In the genomic region with DNA sequence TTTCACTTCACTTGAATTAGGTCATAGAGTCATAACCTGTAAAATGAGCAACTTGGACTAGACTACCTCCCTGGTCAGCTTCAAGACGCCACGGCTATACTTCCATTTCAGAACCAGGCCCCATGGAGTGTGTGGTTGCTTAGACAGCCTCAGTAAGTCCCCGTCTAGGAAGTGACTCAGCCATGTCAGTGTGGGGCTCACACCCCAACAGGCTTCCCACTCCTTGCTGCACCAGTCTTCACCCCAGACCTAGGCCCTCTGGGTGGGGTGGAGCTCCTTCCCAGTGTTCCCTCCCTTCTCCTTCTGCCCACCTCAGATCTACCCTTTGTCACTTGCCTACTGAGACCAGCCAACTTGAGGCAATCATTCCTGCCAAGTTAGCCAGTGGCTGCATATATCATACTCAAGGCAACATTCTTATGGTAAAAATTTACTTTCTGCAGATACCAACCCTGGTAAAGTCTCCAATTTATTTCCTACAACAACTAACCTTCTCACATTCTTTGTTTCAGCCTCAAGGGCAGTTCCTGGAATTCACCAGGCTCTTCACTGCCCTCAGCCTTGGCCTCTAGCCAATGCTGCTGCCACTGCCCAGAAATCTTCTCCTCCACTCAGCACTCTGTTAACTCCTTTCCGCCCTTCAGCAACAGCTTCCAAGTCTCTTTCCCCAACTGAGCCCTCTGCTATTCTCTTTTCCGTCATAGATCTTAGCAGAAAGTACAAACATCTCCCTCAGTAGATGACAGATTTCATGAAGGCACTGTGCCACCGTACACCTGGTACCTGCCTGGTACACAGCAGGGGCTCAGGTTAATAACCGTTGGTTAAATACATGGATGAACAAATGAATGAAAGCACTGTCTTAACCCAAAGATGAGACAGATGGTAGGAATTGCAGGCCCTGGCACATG, we compare ENCODE assay signal across 8 cellular contexts. TPM values are rescaled to one million over a fixed set of nuclear protein-coding genes. Genes with fewer than 3 reads are reported as not detected.
A peak's percentile ranks its signal among the peaks of the same experiment; 100 is the strongest.
DNase-seq lines count a peak whose midpoint lies in the region; ATAC-seq, FAIRE-seq and TF ChIP-seq lines count a peak whose summit lies in the region.

No MANE protein-coding gene starts in this region.

- H3K9me3 ChIP-seq in adipocyte (ENCODE audit: control insufficient read depth, low read length) (no peaks in the 10 kb centered on the region), upper lobe of left lung (no peaks in the 10 kb centered on the region)

- H3K4me3 Mint-ChIP-seq in activated CD8-positive, alpha-beta memory T cell treated with anti-CD3 and anti-CD28 coated beads, Interleukin-2, amount 10 ng/mL, durations not matched to agents 7 days and 5 days = no peak overlapping the region
- no peak overlapping the region for H3K4me3 Mint-ChIP-seq in activated naive CD4-positive, alpha-beta T cell treated with anti-CD3 and anti-CD28 coated beads for 36 hours

- no peaks in the 10 kb centered on the region for H3K36me3 Mint-ChIP-seq in activated CD8-positive, alpha-beta memory T cell treated with anti-CD3 and anti-CD28 coated beads, Interleukin-2, amount 10 ng/mL, durations not matched to agents 7 days and 5 days
- no peaks in the 10 kb centered on the region for H3K36me3 Mint-ChIP-seq in activated naive CD4-positive, alpha-beta T cell treated with anti-CD3 and anti-CD28 coated beads for 36 hours (ENCODE audit: low read depth)

- peaks cover 7% of the 10 kb centered on the region for H3K4me1 ChIP-seq in adipocyte (ENCODE audit: control insufficient read depth, insufficient read depth, low read length)
- H3K4me1 ChIP-seq in upper lobe of left lung = peaks cover 6 to 24% (median 19%) of the 10 kb centered on the region in 4 donors

- peaks cover 14% of the 10 kb centered on the region for H3K4me1 Mint-ChIP-seq in activated CD8-positive, alpha-beta memory T cell treated with anti-CD3 and anti-CD28 coated beads, Interleukin-2, amount 10 ng/mL, durations not matched to agents 7 days and 5 days
- H3K4me1 Mint-ChIP-seq in activated naive CD4-positive, alpha-beta T cell treated with anti-CD3 and anti-CD28 coated beads for 36 hours (ENCODE audit: low read depth) = peaks cover 16% of the 10 kb centered on the region

- no peak overlapping the region for H3K27ac Mint-ChIP-seq in activated CD8-positive, alpha-beta memory T cell treated with anti-CD3 and anti-CD28 coated beads, Interleukin-2, amount 10 ng/mL, durations not matched to agents 7 days and 5 days
- no peak overlapping the region for H3K27ac Mint-ChIP-seq in activated naive CD4-positive, alpha-beta T cell treated with anti-CD3 and anti-CD28 coated beads for 36 hours

- TF ChIP-seq EP300 in upper lobe of left lung (IDR thresholded peaks at IDR 0.05) = peak in 3 of 4 donors; percentile 34 to 93 (median 46)

- H3K27me3 Mint-ChIP-seq in activated CD8-positive, alpha-beta memory T cell treated with anti-CD3 and anti-CD28 coated beads, Interleukin-2, amount 10 ng/mL, durations not matched to agents 7 days and 5 days = no peaks in the 10 kb centered on the region
- no peaks in the 10 kb centered on the region for H3K27me3 Mint-ChIP-seq in activated naive CD4-positive, alpha-beta T cell treated with anti-CD3 and anti-CD28 coated beads for 36 hours (ENCODE audit: low read depth)

- DNase-seq in activated CD8-positive, alpha-beta memory T cell treated with anti-CD3 and anti-CD28 coated beads, Interleukin-2, amount 10 ng/mL, durations not matched to agents 7 days and 5 days = no peak
- DNase-seq in activated CD8-positive, alpha-beta memory T cell treated with anti-CD3 and anti-CD28 coated beads, Interleukin-2, amount 50 U/mL, for 48 hours = no peak
- DNase-seq in adipocyte (ENCODE audit: low read depth) (peak; percentile 16), left lobe of liver (ENCODE audit: low spot score) (peak; percentile 75), upper lobe of left lung (peak in 1 of 2 donors; percentile 76), D721Med (ENCODE audit: insufficient read length, low spot score) (no peak)
- no peak for DNase-seq in activated naive CD4-positive, alpha-beta T cell treated with anti-CD3 and anti-CD28 coated beads for 36 hours

- no peak overlapping the region for H3K9ac ChIP-seq in adipocyte (ENCODE audit: low read length)

- FAIRE-seq in D721Med (lab: Jason Lieb, UNC) = no peak

- H3K27me3 ChIP-seq in adipocyte (replicated peaks; ENCODE audit: control insufficient read depth, insufficient read depth, low read length) (no peaks in the 10 kb centered on the region), upper lobe of left lung (no peaks in the 10 kb centered on the region)

- H3K27ac ChIP-seq in upper lobe of left lung = peak overlapping the region; percentile 42 to 81 (median 63)

- no peaks in the 10 kb centered on the region for H3K9me3 Mint-ChIP-seq in activated CD8-positive, alpha-beta memory T cell treated with anti-CD3 and anti-CD28 coated beads, Interleukin-2, amount 10 ng/mL, durations not matched to agents 7 days and 5 days (ENCODE audit: low read depth)
- no peaks in the 10 kb centered on the region for H3K9me3 Mint-ChIP-seq in activated naive CD4-positive, alpha-beta T cell treated with anti-CD3 and anti-CD28 coated beads for 36 hours

- TF ChIP-seq CTCF in upper lobe of left lung (IDR thresholded peaks at IDR 0.05) (no peak), D721Med (IDR thresholded peaks at IDR 0.05; ENCODE audit: insufficient read depth, missing control alignments) (no peak)

- 61 to 70% methylated on average over 7 of the region's 7 CpGs for WGBS in upper lobe of left lung, 2 donors

- intact Hi-C loops in activated naive CD4-positive, alpha-beta T cell treated with anti-CD3 and anti-CD28 coated beads for 36 hours (cut with micrococcal nuclease) = no loop called here

- no peak for TF ChIP-seq POLR2A in upper lobe of left lung (IDR thresholded peaks at IDR 0.05)

- CTCF ChIA-PET in activated CD8-positive, alpha-beta memory T cell treated with anti-CD3 and anti-CD28 coated beads, Interleukin-2, amount 10 ng/mL, durations not matched to agents 7 days and 5 days (lab: Charles Lee) = interaction anchor here (1.4 kb wide), 1 partner anchor 23 kb away, joined by 3 read pairs; no protein-coding TSS in a partner anchor
- CTCF ChIA-PET in activated naive CD4-positive, alpha-beta T cell treated with anti-CD3 and anti-CD28 coated beads for 36 hours (lab: Charles Lee) = interaction anchor here (0.6 kb wide), 1 partner anchor 20 kb away, joined by 4 read pairs; no protein-coding TSS in a partner anchor

- no peak overlapping the region for H3K4me3 ChIP-seq in adipocyte (ENCODE audit: low read length)
- no peak overlapping the region for H3K4me3 ChIP-seq in upper lobe of left lung

- peak; percentile 30 for ATAC-seq in activated CD8-positive, alpha-beta memory T cell treated with anti-CD3 and anti-CD28 coated beads, Interleukin-2, amount 10 ng/mL, durations not matched to agents 7 days and 5 days
- peak; percentile 58 for ATAC-seq in left lobe of liver
- peak; percentile 69 to 83 for ATAC-seq in upper lobe of left lung (ENCODE audit: low FRiP score in 2 of 2)
- no peak for ATAC-seq in HG03342 (IDR thresholded peaks at IDR 0.05; ENCODE audit: unreplicated experiment)

- H3K36me3 ChIP-seq in adipocyte (ENCODE audit: control insufficient read depth, insufficient read depth, low read length, severe bottlenecking) (no peaks in the 10 kb centered on the region), upper lobe of left lung (no peaks in the 10 kb centered on the region)

RNA-seq across cellular contexts. Expression of gene ZNRF2, which starts 31.3 kb away (rescaled TPM):
- 10 to 100 TPM; 14.0 to 21.3 TPM for total RNA-seq in activated CD8-positive, alpha-beta memory T cell treated with anti-CD3 and anti-CD28 coated beads, Interleukin-2, amount 10 ng/mL, durations not matched to agents 7 days and 5 days
- total RNA-seq in left lobe of liver (18.6 TPM), upper lobe of left lung (10 to 100 TPM; 20.2 to 44.1 (median 27.1) TPM)
- 10 to 100 TPM; 10.4 to 10.5 TPM for total RNA-seq in activated naive CD4-positive, alpha-beta T cell treated with anti-CD3 and anti-CD28 coated beads for 36 hours

Comparison
In these comparisons a context has a peak if more than half of its experiments do, and no peak if none do; other contexts are left out.
1. DNase-seq: peak in adipocyte (single experiment) and left lobe of liver (single experiment); none in activated CD8-positive, alpha-beta memory T cell treated with anti-CD3 and anti-CD28 coated beads, Interleukin-2, amount 10 ng/mL, durations not matched to agents 7 days and 5 days (single experiment), activated CD8-positive, alpha-beta memory T cell treated with anti-CD3 and anti-CD28 coated beads, Interleukin-2, amount 50 U/mL, for 48 hours (single experiment), activated naive CD4-positive, alpha-beta T cell treated with anti-CD3 and anti-CD28 coated beads for 36 hours (single experiment) and D721Med (single experiment).